In the genomic region with DNA sequence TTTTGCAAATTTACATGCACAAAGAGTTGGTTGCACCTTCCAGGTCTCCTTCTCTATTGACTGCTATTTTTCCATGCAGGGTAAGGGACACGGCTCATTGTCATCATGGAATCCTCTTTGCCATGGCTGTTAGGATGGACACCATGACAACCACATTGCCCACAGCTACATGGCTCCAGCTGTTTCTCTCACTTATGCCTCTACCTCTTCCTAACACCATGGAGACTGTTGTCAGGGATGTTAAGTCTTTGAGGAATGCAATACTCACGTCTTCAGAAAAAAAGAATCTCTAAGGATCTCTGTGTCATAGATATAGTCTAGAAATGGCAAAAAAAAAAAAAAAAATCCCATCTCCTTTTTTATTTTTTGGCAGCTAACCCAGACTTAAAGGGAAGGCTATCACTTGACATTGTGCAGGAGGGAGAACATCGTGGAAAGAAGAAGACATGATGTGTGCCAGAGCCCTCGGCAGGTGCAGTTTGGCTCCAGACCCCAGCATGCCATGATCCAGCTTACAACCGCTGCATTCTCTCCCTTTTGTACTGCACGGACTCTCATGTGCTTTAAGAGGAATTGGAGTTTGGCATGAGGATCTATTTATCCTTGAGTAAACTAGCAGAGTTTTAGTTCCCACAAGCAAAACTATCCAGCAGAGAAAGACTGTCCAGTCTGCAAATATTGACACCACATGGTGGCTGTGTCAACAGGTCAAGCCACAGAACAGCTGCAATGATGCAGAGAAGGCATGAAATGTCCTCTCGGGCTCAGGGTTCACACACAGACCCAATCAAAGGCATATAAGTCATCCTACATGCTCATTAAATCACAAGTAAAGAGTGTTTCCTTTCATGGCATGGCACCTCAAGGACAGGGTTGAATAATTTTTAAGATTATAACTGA, we compare ENCODE assay signal across 13 cellular contexts.
A peak's percentile ranks its signal among the peaks of the same experiment; 100 is the strongest.
DNase-seq lines count a peak whose midpoint lies in the region; TF ChIP-seq lines count a peak whose summit lies in the region.
"Had no signal": no experiment of that assay in that cellular context is flagged by ENCODE, and none has a peak within 500 bp of the region (broad histone marks: within the 10 kb centered on the region; RNA-seq: fewer than 3 reads in every experiment).

No MANE protein-coding gene starts in this region.

- H3K4me3 ChIP-seq in AG10803 (ENCODE audit: low read length): no peak overlapping the region
- no peak overlapping the region for H3K4me3 ChIP-seq in ectodermal cell (ENCODE audit: insufficient read depth, low read depth, low read length)
- no peak overlapping the region for H3K4me3 ChIP-seq in muscle layer of colon (ENCODE audit: low read depth in 1 of 2, low read length in 2 of 2)
- H3K4me3 ChIP-seq: BLaER1, smooth muscle cell had no signal

- TF ChIP-seq CTCF in AG10803 (conservative IDR thresholded peaks at IDR 0.05; ENCODE audit: low read length): no peak

- POLR2A ChIA-PET in HEK293T (lab: Yijun Ruan, JAX): no interaction called here

- peak; percentile 87 for DNase-seq in AG10803 (ENCODE audit: low read depth)
- DNase-seq in NCI-H146 treated with DMSO at 0.1 percent for 48 hours (lab: John Stamatoyannopoulos, UW; ENCODE audit: unreplicated experiment): peak; percentile 92
- no peak for DNase-seq in NCI-H2081 treated with DMSO at 0.1 percent for 48 hours (lab: John Stamatoyannopoulos, UW)
- DNase-seq in occipital lobe (lab: John Stamatoyannopoulos, UW): no peak
- DNase-seq in HEK293T (ENCODE audit: extremely low spot score): no peak
- DNase-seq in activated naive CD4-positive, alpha-beta T cell treated with Interleukin-2 at 50 U/mL for 16 hours: no peak
- DNase-seq: caudate nucleus, NCI-H1694, RPMI8226 had no signal

- H3K36me3 ChIP-seq in ectodermal cell (ENCODE audit: control insufficient read depth, insufficient read depth, low read length): no peaks in the 10 kb centered on the region
- no peaks in the 10 kb centered on the region for H3K36me3 ChIP-seq in muscle layer of colon (ENCODE audit: insufficient read depth, low read length)
- H3K36me3 ChIP-seq: BLaER1 had no signal

- H3K27me3 ChIP-seq in ectodermal cell (ENCODE audit: control insufficient read depth, insufficient read depth, low read length, poor library complexity, severe bottlenecking) (no peaks in the 10 kb centered on the region), muscle layer of colon (ENCODE audit: control insufficient read depth in 1 of 2, insufficient read depth in 2 of 2, low read length in 2 of 2) (no peaks in the 10 kb centered on the region)
- H3K27me3 ChIP-seq: BLaER1 had no signal

- 80 to 82% methylated on average over 6 to 7 of the region's 7 CpGs for WGBS in ectodermal cell, 2 experiments

- CTCF ChIA-PET in HEK293T (lab: Yijun Ruan, JAX): no interaction called here

- H3K9me3 ChIP-seq in ectodermal cell (ENCODE audit: control insufficient read depth, low read length): no peaks in the 10 kb centered on the region
- no peaks in the 10 kb centered on the region for H3K9me3 ChIP-seq in muscle layer of colon (ENCODE audit: low read length)
- H3K9me3 ChIP-seq: BLaER1 had no signal

- H3K4me1 ChIP-seq in ectodermal cell (ENCODE audit: control insufficient read depth, insufficient read depth, low read length) (peaks cover 34% of the 10 kb centered on the region), muscle layer of colon (ENCODE audit: insufficient read depth, low read length) (peaks cover 26% of the 10 kb centered on the region)
- H3K4me1 ChIP-seq: BLaER1 had no signal

- H3K27ac ChIP-seq in ectodermal cell (ENCODE audit: insufficient read depth, low read depth, low read length, poor library complexity, severe bottlenecking) (peak overlapping the region; percentile 90), muscle layer of colon (ENCODE audit: low read depth, low read length) (peak overlapping the region; percentile 32)
- H3K27ac ChIP-seq: BLaER1 had no signal

- H3K9ac ChIP-seq in muscle layer of colon (ENCODE audit: low read length): no peak overlapping the region
- H3K9ac ChIP-seq: BLaER1 had no signal

TF ChIP-seq in HEK293T, 16 proteins besides CTCF, POLR2A, EP300 and RAD21:
- TF ChIP-seq FOXA1 (IDR thresholded peaks at IDR 0.05): no peak
- TF ChIP-seq ZNF384 (IDR thresholded peaks at IDR 0.05): no peak
- TF ChIP-seq LEF1 (IDR thresholded peaks at IDR 0.05; ENCODE audit: borderline replicate concordance): no peak
- TF ChIP-seq SP1 (IDR thresholded peaks at IDR 0.05): no peak
- no peak for TF ChIP-seq FOXK2 (IDR thresholded peaks at IDR 0.05)
- no peak for TF ChIP-seq PKNOX1 (IDR thresholded peaks at IDR 0.05)
- no peak for TF ChIP-seq NFRKB (IDR thresholded peaks at IDR 0.05)
- no peak for TF ChIP-seq ARNT (IDR thresholded peaks at IDR 0.05)
- TF ChIP-seq ELF4 (IDR thresholded peaks at IDR 0.05): no peak
- no peak for TF ChIP-seq TARDBP (IDR thresholded peaks at IDR 0.05)
- no peak for TF ChIP-seq HDGF (IDR thresholded peaks at IDR 0.05; ENCODE audit: borderline replicate concordance)

Comparison
In these comparisons a context has a peak if more than half of its experiments do, and no peak if none do; other contexts are left out.
1. DNase-seq: peak in AG10803 (single experiment) and NCI-H146 treated with DMSO at 0.1 percent for 48 hours (single experiment); none in NCI-H2081 treated with DMSO at 0.1 percent for 48 hours (single experiment), occipital lobe (single experiment), HEK293T (single experiment) and activated naive CD4-positive, alpha-beta T cell treated with Interleukin-2 at 50 U/mL for 16 hours (single experiment).